20 cellular contexts compared by ENCODE assay signal in the genomic region with DNA sequence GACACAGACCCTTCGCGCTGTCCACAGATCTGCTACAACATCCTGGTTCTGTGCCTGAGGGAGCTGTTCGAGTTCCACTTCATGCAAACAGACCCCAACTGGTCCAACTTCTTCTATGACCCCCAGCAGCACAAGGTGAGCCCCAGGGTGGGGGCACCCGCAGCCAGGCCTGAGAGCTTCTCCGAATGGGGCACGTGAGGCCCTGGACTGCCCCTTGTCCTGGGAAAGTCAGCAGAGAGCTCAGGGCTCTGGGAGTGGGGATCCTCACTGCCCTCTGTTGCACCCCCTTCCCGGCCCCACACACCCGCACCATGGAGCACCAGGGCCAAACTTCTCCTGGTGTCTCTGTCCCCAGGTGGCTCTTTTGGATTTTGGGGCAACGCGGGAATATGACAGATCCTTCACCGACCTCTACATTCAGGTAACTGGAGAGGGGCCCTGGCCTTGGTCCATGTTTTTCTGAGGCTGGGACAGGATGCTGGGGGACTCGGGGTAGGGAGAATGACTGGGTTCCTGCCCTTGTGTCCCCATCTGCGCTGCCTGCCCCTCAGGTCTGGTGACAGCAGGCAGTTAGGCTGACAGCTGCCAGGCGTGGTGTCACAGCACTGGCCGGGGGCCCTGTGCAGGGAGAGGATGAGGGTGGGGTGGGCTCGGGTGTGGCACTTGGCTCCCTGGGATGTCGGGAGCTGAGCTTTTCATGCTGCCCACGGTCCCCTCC. TPM values are rescaled to one million over a fixed set of nuclear protein-coding genes. Genes with fewer than 3 reads are reported as not detected.
DNase-seq lines count a peak whose midpoint lies in the region; ATAC-seq, FAIRE-seq and TF ChIP-seq lines count a peak whose summit lies in the region.
"Had no signal": no experiment of that assay in that cellular context is flagged by ENCODE, and none has a peak within 500 bp of the region (broad histone marks: within the 10 kb centered on the region; RNA-seq: fewer than 3 reads in every experiment).

No MANE protein-coding gene starts in this region.

- no peaks in the 10 kb centered on the region for H3K27me3 Mint-ChIP-seq in activated T-cell treated with anti-CD3 and anti-CD28 coated beads, Interleukin-2, amount 50 U/mL, for 24 hours
- H3K27me3 Mint-ChIP-seq in activated T-cell treated with anti-CD3 and anti-CD28 coated beads, Interleukin-2, amount 50 U/mL, for 4 hours (ENCODE audit: low read depth): no peaks in the 10 kb centered on the region
- peaks cover 7% of the 10 kb centered on the region for H3K27me3 Mint-ChIP-seq in endothelial cell (ENCODE audit: unreplicated experiment)
- H3K27me3 Mint-ChIP-seq: activated CD4-positive, alpha-beta memory T cell treated with anti-CD3 and anti-CD28 coated beads for 36 hours; CD4-positive, alpha-beta T cell; naive thymus-derived CD8-positive, alpha-beta T cell; stimulated activated naive CD8-positive, alpha-beta T cell treated with anti-CD3 and anti-CD28 coated beads, Interleukin-15, amount 100 ng/mL, for 72 hours had no signal

- H3K4ac ChIP-seq in mesenchymal stem cell (ENCODE audit: low read depth in 1 of 2, low read length in 2 of 2): no peak overlapping the region

- no peak overlapping the region for H2AFZ ChIP-seq in mesenchymal stem cell (ENCODE audit: low read depth, low read length)

- no peak for TF ChIP-seq POLR2A in H54 (IDR thresholded peaks at IDR 0.05; ENCODE audit: low read depth, low read length)

- H4K91ac ChIP-seq in mesenchymal stem cell (ENCODE audit: low read length): no peak overlapping the region

- H3K4me1 ChIP-seq in mesenchymal stem cell (ENCODE audit: control insufficient read depth, insufficient read depth, low read depth, low read length): peaks cover 8% of the 10 kb centered on the region
- H3K4me1 ChIP-seq: A549 had no signal

- no peak overlapping the region for H3K9ac ChIP-seq in mesenchymal stem cell (ENCODE audit: low read length)

- ATAC-seq in activated T-cell treated with anti-CD3 and anti-CD28 coated beads, Interleukin-2, amount 50 U/mL, for 4 hours: no peak
- ATAC-seq in GM18519 (IDR thresholded peaks at IDR 0.05; ENCODE audit: low FRiP score, unreplicated experiment): no peak
- ATAC-seq: naive thymus-derived CD8-positive, alpha-beta T cell had no signal

- H2BK15ac ChIP-seq in mesenchymal stem cell (ENCODE audit: low read depth, poor library complexity, severe bottlenecking): no peak overlapping the region

- H3K14ac ChIP-seq in mesenchymal stem cell (ENCODE audit: low read length in 2 of 2): no peak overlapping the region

- no peak overlapping the region for H2BK12ac ChIP-seq in mesenchymal stem cell (ENCODE audit: low read length in 2 of 2)

- H3K27me3 ChIP-seq in mesenchymal stem cell (ENCODE audit: control insufficient read depth in 1 of 2, insufficient read depth in 1 of 2, low read length in 2 of 2): no peaks in the 10 kb centered on the region

- no peak for TF ChIP-seq CTCF in endothelial cell (IDR thresholded peaks at IDR 0.05; ENCODE audit: unreplicated experiment)

- no peak overlapping the region for H2AK5ac ChIP-seq in mesenchymal stem cell (ENCODE audit: low read length, severe bottlenecking)

- peak overlapping the region; percentile 35 for H2BK5ac ChIP-seq in mesenchymal stem cell (ENCODE audit: low read depth, low read length, poor library complexity, severe bottlenecking)

- H3K36me3 ChIP-seq in mesenchymal stem cell (ENCODE audit: control insufficient read depth in 1 of 2, insufficient read depth in 2 of 2, low read depth in 1 of 2, low read length in 2 of 2): peaks cover 41 to 58% of the 10 kb centered on the region in 2 experiments

- H3K18ac ChIP-seq in mesenchymal stem cell (ENCODE audit: low read depth in 1 of 2, low read length in 2 of 2): no peak overlapping the region

- H3K4me1 Mint-ChIP-seq in activated T-cell treated with anti-CD3 and anti-CD28 coated beads, Interleukin-2, amount 50 U/mL, for 24 hours (ENCODE audit: low read depth): peaks cover 12% of the 10 kb centered on the region
- H3K4me1 Mint-ChIP-seq in activated T-cell treated with anti-CD3 and anti-CD28 coated beads, Interleukin-2, amount 50 U/mL, for 4 hours (ENCODE audit: low read depth): peaks cover 8% of the 10 kb centered on the region
- peaks cover 22% of the 10 kb centered on the region for H3K4me1 Mint-ChIP-seq in endothelial cell (ENCODE audit: unreplicated experiment)

- H3K4me3 ChIP-seq in mesenchymal stem cell (ENCODE audit: insufficient read depth in 1 of 2, low read depth in 1 of 2, low read length in 2 of 2): no peak overlapping the region
- H3K4me3 ChIP-seq: A549 had no signal

- H2BK120ac ChIP-seq in mesenchymal stem cell (ENCODE audit: low read depth, low read length): no peak overlapping the region

- no peaks in the 10 kb centered on the region for H3K9me3 ChIP-seq in mesenchymal stem cell (ENCODE audit: control insufficient read depth, low read length)
- H3K9me3 ChIP-seq: A549 had no signal

- H3K27ac ChIP-seq in mesenchymal stem cell (ENCODE audit: low read length, poor library complexity, severe bottlenecking): no peak overlapping the region
- H3K27ac ChIP-seq in substantia nigra (ENCODE audit: low read depth, low read length, poor library complexity, severe bottlenecking): peak overlapping the region; percentile 82
- H3K27ac ChIP-seq: A549, VCaP had no signal

- no peaks in the 10 kb centered on the region for H3K79me1 ChIP-seq in mesenchymal stem cell (replicated peaks; ENCODE audit: low read length, poor library complexity, severe bottlenecking)

- DNase-seq in activated T-cell treated with anti-CD3 and anti-CD28 coated beads, Interleukin-2, amount 50 U/mL, for 24 hours: no peak
- no peak for DNase-seq in activated T-cell treated with anti-CD3 and anti-CD28 coated beads, Interleukin-2, amount 50 U/mL, for 4 hours
- DNase-seq in endothelial cell (ENCODE audit: low spot score): no peak
- no peak for DNase-seq in mesenchymal stem cell
- peak in 1 of 49 donors; percentile 71 for DNase-seq in substantia nigra (lab: John Stamatoyannopoulos, UW)
- no peak for DNase-seq in H54 (ENCODE audit: insufficient read length, low spot score)
- no peak for DNase-seq in anterior cingulate cortex (lab: John Stamatoyannopoulos, UW)
- DNase-seq: activated CD4-positive, alpha-beta memory T cell treated with anti-CD3 and anti-CD28 coated beads for 36 hours; CD4-positive, alpha-beta T cell; cerebellar nuclear complex; DND-41; foreskin melanocyte; naive thymus-derived CD8-positive, alpha-beta T cell; NCI-H446; NK-92 treated with Interleukin-12 subunit alpha and Interleukin-12 subunit beta, amount 100 ng/mL, for 24 hours; stimulated activated naive CD8-positive, alpha-beta T cell treated with anti-CD3 and anti-CD28 coated beads, Interleukin-15, amount 100 ng/mL, for 72 hours; T-helper 1 cell had no signal

- no peaks in the 10 kb centered on the region for H3K9me3 Mint-ChIP-seq in activated T-cell treated with anti-CD3 and anti-CD28 coated beads, Interleukin-2, amount 50 U/mL, for 24 hours
- no peaks in the 10 kb centered on the region for H3K9me3 Mint-ChIP-seq in activated T-cell treated with anti-CD3 and anti-CD28 coated beads, Interleukin-2, amount 50 U/mL, for 4 hours
- H3K9me3 Mint-ChIP-seq in endothelial cell (ENCODE audit: unreplicated experiment): no peaks in the 10 kb centered on the region
- H3K9me3 Mint-ChIP-seq: activated CD4-positive, alpha-beta memory T cell treated with anti-CD3 and anti-CD28 coated beads for 36 hours; CD4-positive, alpha-beta T cell; naive thymus-derived CD8-positive, alpha-beta T cell; stimulated activated naive CD8-positive, alpha-beta T cell treated with anti-CD3 and anti-CD28 coated beads, Interleukin-15, amount 100 ng/mL, for 72 hours had no signal

- peaks cover 52% of the 10 kb centered on the region for H3K36me3 Mint-ChIP-seq in activated T-cell treated with anti-CD3 and anti-CD28 coated beads, Interleukin-2, amount 50 U/mL, for 24 hours (ENCODE audit: low read depth)
- peaks cover 20% of the 10 kb centered on the region for H3K36me3 Mint-ChIP-seq in activated T-cell treated with anti-CD3 and anti-CD28 coated beads, Interleukin-2, amount 50 U/mL, for 4 hours (ENCODE audit: insufficient read depth)
- peaks cover 20% of the 10 kb centered on the region for H3K36me3 Mint-ChIP-seq in endothelial cell (ENCODE audit: low read depth, unreplicated experiment)

- no peak overlapping the region for H3K23ac ChIP-seq in mesenchymal stem cell (ENCODE audit: low read length in 2 of 2)

- 83% methylated on average over 18 of the region's 18 CpGs for WGBS in mesenchymal stem cell

- H3K4me3 Mint-ChIP-seq in activated T-cell treated with anti-CD3 and anti-CD28 coated beads, Interleukin-2, amount 50 U/mL, for 24 hours: no peak overlapping the region
- no peak overlapping the region for H3K4me3 Mint-ChIP-seq in activated T-cell treated with anti-CD3 and anti-CD28 coated beads, Interleukin-2, amount 50 U/mL, for 4 hours
- H3K4me3 Mint-ChIP-seq in endothelial cell (ENCODE audit: unreplicated experiment): no peak overlapping the region
- H3K4me3 Mint-ChIP-seq: activated CD4-positive, alpha-beta memory T cell treated with anti-CD3 and anti-CD28 coated beads for 36 hours; naive thymus-derived CD8-positive, alpha-beta T cell; stimulated activated naive CD8-positive, alpha-beta T cell treated with anti-CD3 and anti-CD28 coated beads, Interleukin-15, amount 100 ng/mL, for 72 hours had no signal

- no peak for FAIRE-seq in H54 (lab: Jason Lieb, UNC)
- FAIRE-seq: A549 had no signal

- no peak overlapping the region for H3K4me2 ChIP-seq in mesenchymal stem cell (ENCODE audit: low read length, poor library complexity, severe bottlenecking)
- H3K4me2 ChIP-seq: A549 had no signal

- H3K27ac Mint-ChIP-seq in activated T-cell treated with anti-CD3 and anti-CD28 coated beads, Interleukin-2, amount 50 U/mL, for 24 hours: peak overlapping the region; percentile 29
- peak overlapping the region; percentile 30 for H3K27ac Mint-ChIP-seq in endothelial cell (ENCODE audit: unreplicated experiment)
- H3K27ac Mint-ChIP-seq: activated CD4-positive, alpha-beta memory T cell treated with anti-CD3 and anti-CD28 coated beads for 36 hours; CD4-positive, alpha-beta T cell had no signal

- peak overlapping the region; percentile 31 for H4K8ac ChIP-seq in mesenchymal stem cell (ENCODE audit: low read length)

RNA-seq across cellular contexts. Expression of gene COQ8A, which starts 44.6 kb away (rescaled TPM):
- total RNA-seq in activated T-cell treated with anti-CD3 and anti-CD28 coated beads, Interleukin-2, amount 50 U/mL, for 4 hours: 10 to 100 TPM; 25.4 to 31.3 (median 31.0) TPM
- 22.7 TPM for total RNA-seq in endothelial cell (ENCODE audit: unreplicated experiment)
- polyA plus RNA-seq in mesenchymal stem cell (2013, experiment 1 of 2): 1.9 TPM
- 1.8 TPM for polyA plus RNA-seq in mesenchymal stem cell (2013, experiment 2 of 2)
